In the genomic region with DNA sequence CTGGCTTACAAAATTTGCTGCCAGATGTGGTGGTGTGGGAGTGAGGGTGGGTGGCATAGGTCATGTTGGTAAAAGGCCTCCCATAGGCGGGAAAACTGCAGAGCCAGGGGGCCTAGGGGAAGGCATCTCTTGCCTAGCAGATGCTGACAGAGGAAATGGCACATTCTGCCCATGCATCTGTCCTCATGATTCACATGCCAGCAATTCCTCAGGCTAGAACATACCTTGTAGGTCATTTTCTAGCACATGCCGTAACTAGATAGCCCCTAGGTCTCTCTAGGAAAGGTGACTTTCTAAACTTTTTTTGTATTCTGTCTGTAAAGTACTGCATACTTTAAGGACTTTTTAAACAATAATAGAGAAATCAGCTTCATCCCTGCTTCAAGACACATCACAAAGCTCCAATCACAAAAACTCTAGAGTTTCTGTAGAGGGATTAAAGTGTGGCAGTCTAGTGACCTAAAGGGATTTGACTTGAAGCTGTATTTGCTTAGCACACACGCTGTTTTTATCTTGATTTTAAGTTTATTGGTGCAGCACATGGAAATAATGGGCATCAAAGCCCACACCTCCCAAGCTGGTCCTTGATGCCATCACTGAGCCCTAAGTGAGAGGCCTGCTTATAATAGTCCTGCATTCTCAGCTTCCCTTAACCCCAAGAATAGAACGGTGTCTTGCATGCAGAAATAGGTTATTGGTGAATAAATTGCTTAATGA, we compare ENCODE assay signal across 13 cellular contexts. TPM values are rescaled to one million over a fixed set of nuclear protein-coding genes. Genes with fewer than 3 reads are reported as not detected.
DNase-seq lines count a peak whose midpoint lies in the region; ATAC-seq, FAIRE-seq and TF ChIP-seq lines count a peak whose summit lies in the region.
"Had no signal": no experiment of that assay in that cellular context is flagged by ENCODE, and none has a peak within 500 bp of the region (broad histone marks: within the 10 kb centered on the region; RNA-seq: fewer than 3 reads in every experiment).

No MANE protein-coding gene starts in this region.

- in situ Hi-C loops in HepG2 (cut with HindIII; ENCODE audit: extremely low pct_ligation_motif_present, low pct_unique_long_range_greater_than_20kb), result loop anchor here (5.0 to 25.0 kb wide), 4 partner anchors 113 to 1447 kb away; no protein-coding TSS in a partner anchor

- no peak for DNase-seq in HepG2 (ENCODE audit: low spot score)
- no peak for DNase-seq in right lobe of liver
- DNase-seq in bronchial epithelial cell (ENCODE audit: low read depth), result peak; percentile 50
- DNase-seq in NCI-H2196 (lab: John Stamatoyannopoulos, UW; ENCODE audit: unreplicated experiment), result no peak
- DNase-seq in stimulated activated CD4-positive, alpha-beta T cell treated with anti-CD3 and anti-CD28 coated beads, Interleukin-4, amount 100 ng/mL, for 4 hours, result no peak
- DNase-seq: GF-D8, GOT3 had no signal

- no peak overlapping the region for H3K4me3 ChIP-seq in HepG2 (replicated peaks in 1 of 3; ENCODE audit: insufficient read depth in 1 of 3, low read depth in 2 of 3, low read length in 3 of 3)
- H3K4me3 ChIP-seq in right lobe of liver, result no peak overlapping the region
- no peak overlapping the region for H3K4me3 ChIP-seq in bronchial epithelial cell (ENCODE audit: low read depth, low read length)
- H3K4me3 ChIP-seq: BLaER1 treated with 17β-estradiol and CSF1 and Interleukin-3, amounts not matched to agents 10 nM and 100 nM had no signal

- no peaks in the 10 kb centered on the region for H4K20me1 ChIP-seq in HepG2 (ENCODE audit: insufficient read depth, low read length)
- H4K20me1 ChIP-seq: BLaER1 treated with 17β-estradiol and CSF1 and Interleukin-3, amounts not matched to agents 10 nM and 100 nM had no signal

- no peak overlapping the region for H2AFZ ChIP-seq in HepG2 (ENCODE audit: low read length)

- H3K4me2 ChIP-seq in HepG2 (ENCODE audit: low read depth, low read length), result no peak overlapping the region
- H3K4me2 ChIP-seq: BLaER1 treated with 17β-estradiol and CSF1 and Interleukin-3, amounts not matched to agents 10 nM and 100 nM had no signal

- TF ChIP-seq RAD21 in HepG2 (CRISPR knock-in tag; IDR thresholded peaks at IDR 0.05), result no peak

- H3K9me3 ChIP-seq in HepG2 (ENCODE audit: low read length) (no peaks in the 10 kb centered on the region), right lobe of liver (no peaks in the 10 kb centered on the region)
- H3K9me3 ChIP-seq: BLaER1 treated with 17β-estradiol and CSF1 and Interleukin-3, amounts not matched to agents 10 nM and 100 nM had no signal

- no peak for TF ChIP-seq CTCF in HepG2 (CRISPR knock-in tag; IDR thresholded peaks at IDR 0.05)
- TF ChIP-seq CTCF in right lobe of liver (IDR thresholded peaks at IDR 0.05), result no peak
- TF ChIP-seq CTCF in bronchial epithelial cell (IDR thresholded peaks at IDR 0.05; ENCODE audit: insufficient read depth, low read length, severe bottlenecking), result no peak

- H3K4me1 ChIP-seq in HepG2 (ENCODE audit: insufficient read depth, low read length) (no peaks in the 10 kb centered on the region), right lobe of liver (no peaks in the 10 kb centered on the region)

- H3K9ac ChIP-seq in HepG2 (ENCODE audit: insufficient read depth, low read depth, low read length), result no peak overlapping the region
- H3K9ac ChIP-seq: BLaER1 treated with 17β-estradiol and CSF1 and Interleukin-3, amounts not matched to agents 10 nM and 100 nM had no signal

- CTCF ChIA-PET in HepG2 (lab: Yijun Ruan, JAX; ENCODE audit: low intra/inter-chr PET ratio, low total read pairs), result interaction anchor here (1.1 to 2.5 kb wide), 6 partner anchors 108 to 473 kb away, joined by 4 to 57 read pairs (median 5); no protein-coding TSS in a partner anchor

- BruUV-seq in HepG2 (replicated peaks; lab: Mats Ljungman, UMichigan), result no TSS peak

- FAIRE-seq in HepG2 (lab: Jason Lieb, UNC) (no peak), bronchial epithelial cell (lab: Jason Lieb, UNC) (no peak)
- FAIRE-seq: GM12891, GM19239 had no signal

- intact Hi-C loops in HepG2 (cut with micrococcal nuclease; ENCODE audit: unreplicated experiment), result loop anchor here (1.0 to 2.0 kb wide), 5 partner anchors 112 to 1454 kb away; no protein-coding TSS in a partner anchor
- intact Hi-C loops in right lobe of liver (cut with DNase I), result loop anchor here in 1 of 2 donors (10.0 kb wide), 1 partner anchor 105 kb away; no protein-coding TSS in a partner anchor

- H3K27me3 ChIP-seq in HepG2 (ENCODE audit: control insufficient read depth in 1 of 2, insufficient read depth in 2 of 2, low read length in 2 of 2) (no peaks in the 10 kb centered on the region), right lobe of liver (no peaks in the 10 kb centered on the region), bronchial epithelial cell (ENCODE audit: control insufficient read depth, insufficient read depth, low read length) (no peaks in the 10 kb centered on the region)
- H3K27me3 ChIP-seq: BLaER1 treated with 17β-estradiol and CSF1 and Interleukin-3, amounts not matched to agents 10 nM and 100 nM had no signal

- no peak overlapping the region for H3K27ac ChIP-seq in HepG2 (ENCODE audit: extremely low read length, insufficient read depth, low read length)
- no peak overlapping the region for H3K27ac ChIP-seq in right lobe of liver
- H3K27ac ChIP-seq: BLaER1 treated with 17β-estradiol and CSF1 and Interleukin-3, amounts not matched to agents 10 nM and 100 nM had no signal

- no peaks in the 10 kb centered on the region for H3K79me2 ChIP-seq in HepG2 (ENCODE audit: insufficient read depth, low read length)

- TF ChIP-seq EP300 in HepG2 (IDR thresholded peaks at IDR 0.05; ENCODE audit: low read depth in 2 of 2, low read length in 2 of 2), result no peak
- TF ChIP-seq EP300 in HepG2 (CRISPR knock-in tag; IDR thresholded peaks at IDR 0.05; ENCODE audit: borderline replicate concordance), result no peak

- ATAC-seq in HepG2, result peak; percentile 44
- no peak for ATAC-seq in right lobe of liver
- ATAC-seq in HG02870 (IDR thresholded peaks at IDR 0.05; ENCODE audit: unreplicated experiment), result peak; percentile 13
- no peak for ATAC-seq in GM18907 (IDR thresholded peaks at IDR 0.05; ENCODE audit: unreplicated experiment)
- no peak for ATAC-seq in HG02623 (IDR thresholded peaks at IDR 0.05; ENCODE audit: unreplicated experiment)

- H3K36me3 ChIP-seq in HepG2 (replicated peaks in 1 of 2; ENCODE audit: control insufficient read depth in 1 of 2, insufficient read depth in 2 of 2, low read length in 2 of 2) (no peaks in the 10 kb centered on the region), right lobe of liver (no peaks in the 10 kb centered on the region), bronchial epithelial cell (ENCODE audit: control insufficient read depth, insufficient read depth, low read length) (no peaks in the 10 kb centered on the region)
- H3K36me3 ChIP-seq: BLaER1 treated with 17β-estradiol and CSF1 and Interleukin-3, amounts not matched to agents 10 nM and 100 nM had no signal

- TF ChIP-seq POLR2A in HepG2 (IDR thresholded peaks at IDR 0.05; ENCODE audit: insufficient read depth in 1 of 2, low read depth in 2 of 2, low read length in 2 of 2) (no peak), right lobe of liver (IDR thresholded peaks at IDR 0.05) (no peak)

- POLR2A ChIA-PET in HepG2 (lab: Yijun Ruan, JAX), result no interaction called here

- 44% methylated on average over 4 of the region's 4 CpGs for WGBS in HepG2 (ENCODE audit: low lambda C conversion rate)
- 90% methylated on average over 3 of the region's 4 CpGs for whole genome bisulfite sequencing in right lobe of liver (ENCODE audit: insufficient coverage, low coverage, low lambda C conversion rate, missing lambda C conversion rate)

RNA-seq across cellular contexts. Expression of a gene that starts 55.2 kb away (rescaled TPM):
- total RNA-seq in HepG2 (2016; rRNA removed; fragmentation: Illumina TruSeq; extraction: Trizol) (8.6 and 11.8 TPM in 2 replicates), right lobe of liver (1 to 10 TPM; 3.9 to 9.2 (median 5.1) TPM), bronchial epithelial cell (4.2 and 5.2 TPM in 2 replicates)
- 2.0 and 2.4 TPM in 2 replicates for total RNA-seq in HepG2 (2016; cell fraction: cytosol; rRNA removed; fragmentation: Illumina TruSeq; extraction: Trizol; ENCODE audit: low read depth)
- 9.2 and 10.5 TPM in 2 replicates for total RNA-seq in HepG2 (2016; cell fraction: insoluble cytoplasmic fraction; rRNA removed; fragmentation: Illumina TruSeq; extraction: Trizol)
- total RNA-seq in HepG2 (2016; cell fraction: membrane; rRNA removed; fragmentation: Illumina TruSeq; extraction: Trizol), result 5.8 and 6.0 TPM in 2 replicates
- 6.2 and 6.9 TPM in 2 replicates for total RNA-seq in HepG2 (2016; cell fraction: nucleus; rRNA removed; fragmentation: Illumina TruSeq; extraction: Trizol)
- polyA plus RNA-seq in HepG2 (2011; rRNA removed), result 3.0 and 3.1 TPM in 2 replicates
- 1.6 and 2.6 TPM in 2 replicates for polyA plus RNA-seq in HepG2 (2011; cell fraction: cytosol; rRNA removed)
- 1.8 and 2.0 TPM in 2 replicates for polyA plus RNA-seq in HepG2 (2011; cell fraction: nucleus; rRNA removed)
- polyA plus RNA-seq in HepG2 (2012), result 4.1 and 4.7 TPM in 2 replicates
- 1.0 and 1.3 TPM in 2 replicates for polyA plus RNA-seq in HepG2 (2016; cell fraction: cytosol; fragmentation: Illumina TruSeq; extraction: Trizol; ENCODE audit: low read depth)
- polyA plus RNA-seq in HepG2 (2016; cell fraction: insoluble cytoplasmic fraction; fragmentation: Illumina TruSeq; extraction: Trizol; ENCODE audit: low read depth), result 8.5 and 8.6 TPM in 2 replicates
- 2.5 and 2.8 TPM in 2 replicates for polyA plus RNA-seq in HepG2 (2016; cell fraction: membrane; fragmentation: Illumina TruSeq; extraction: Trizol; ENCODE audit: low read depth)
- polyA plus RNA-seq in HepG2 (2016; cell fraction: nucleus; fragmentation: Illumina TruSeq; extraction: Trizol; ENCODE audit: insufficient read depth, low read depth), result 5.3 and 5.7 TPM in 2 replicates
- polyA minus RNA-seq in HepG2 (2011; rRNA and poly(A)+ RNA removed; ENCODE audit: low replicate concordance), result 4.2 and 5.4 TPM in 2 replicates
- polyA minus RNA-seq in HepG2 (2011; cell fraction: cytosol; rRNA and poly(A)+ RNA removed), result 4.5 and 5.0 TPM in 2 replicates
- polyA minus RNA-seq in HepG2 (2011; cell fraction: nucleus; rRNA and poly(A)+ RNA removed), result 9.0 and 10.7 TPM in 2 replicates

Comparison
In these comparisons a context has a peak if more than half of its experiments do, and no peak if none do; other contexts are left out.
1. ATAC-seq: peak in HepG2 (single experiment) and HG02870 (single experiment); none in right lobe of liver (0 of 4), GM18907 (single experiment) and HG02623 (single experiment).